In genomic region chr10:124949543-124949942, GRCh38 we compare ENCODE assay signal across 22 cellular contexts. TPM values are rescaled to one million over a fixed set of nuclear protein-coding genes. Genes with fewer than 3 reads are reported as not detected.
A peak's percentile ranks its signal among the peaks of the same experiment; 100 is the strongest.
DNase-seq lines count a peak whose midpoint lies in the region; ATAC-seq and TF ChIP-seq lines count a peak whose summit lies in the region.
"Had no signal": no experiment of that assay in that cellular context is flagged by ENCODE, and none has a peak within 500 bp of the region (broad histone marks: within the 10 kb centered on the region; RNA-seq: fewer than 3 reads in every experiment).

No MANE protein-coding gene starts in this region.

- no peak overlapping the region for H2BK12ac ChIP-seq in trophoblast cell (ENCODE audit: low read length)

- ATAC-seq in RWPE2 (ENCODE audit: low read depth) (0 out of 3 replicates have a peak, but pooled peaks have one; percentile 27), SK-N-SH treated with all-trans-retinoic acid at 6 μM for 48 hours (no peak)
- ATAC-seq: activated CD4-positive, CD25-positive, alpha-beta regulatory T cell treated with anti-CD3 and anti-CD28 coated beads, Interleukin-2, amount 50 U/mL, for 24 hours; activated CD8-positive, alpha-beta memory T cell treated with anti-CD3 and anti-CD28 coated beads, Interleukin-2, amount 10 ng/mL, durations not matched to agents 7 days and 5 days; activated T-cell treated with anti-CD3 and anti-CD28 coated beads, Interleukin-2, amount 50 U/mL, for 4 hours; left lung had no signal

- no peak overlapping the region for H4K12ac ChIP-seq in trophoblast cell (ENCODE audit: low read depth, low read length)

- H3K4me2 ChIP-seq in trophoblast cell (ENCODE audit: low read length) = no peak overlapping the region

- no peak overlapping the region for H3K4ac ChIP-seq in trophoblast cell (ENCODE audit: low read depth, low read length)

- H3K14ac ChIP-seq in trophoblast cell (ENCODE audit: low read length) = no peak overlapping the region

- H4K8ac ChIP-seq in trophoblast cell (ENCODE audit: low read depth, low read length) = no peak overlapping the region

- no peaks in the 10 kb centered on the region for H3K79me1 ChIP-seq in trophoblast cell (ENCODE audit: low read length)

- no peak overlapping the region for H3K23ac ChIP-seq in trophoblast cell (ENCODE audit: low read length)

- H3K79me2 ChIP-seq in trophoblast cell (ENCODE audit: control insufficient read depth, insufficient read depth, low read length, poor library complexity) = peaks cover 7% of the 10 kb centered on the region

- H2AK5ac ChIP-seq in trophoblast cell (ENCODE audit: low read length) = no peak overlapping the region

- TF ChIP-seq CTCF in RWPE2 (IDR thresholded peaks at IDR 0.05; ENCODE audit: poor library complexity, severe bottlenecking) = no peak
- TF ChIP-seq CTCF in fibroblast of mammary gland (conservative IDR thresholded peaks at IDR 0.05; ENCODE audit: control insufficient read depth, insufficient read depth, low read depth, low read length) = no peak

- H2AFZ ChIP-seq in trophoblast cell (ENCODE audit: insufficient read depth, low read length, poor library complexity) = no peak overlapping the region

- H3K27me3 ChIP-seq in RWPE2 (ENCODE audit: insufficient read depth, poor library complexity, severe bottlenecking) = no peaks in the 10 kb centered on the region
- no peaks in the 10 kb centered on the region for H3K27me3 ChIP-seq in trophoblast cell (ENCODE audit: insufficient read depth, low read length)
- H3K27me3 ChIP-seq: dorsolateral prefrontal cortex, left lung, tibial nerve had no signal

- no peak overlapping the region for H2BK120ac ChIP-seq in trophoblast cell (ENCODE audit: insufficient read depth, low read length, poor library complexity)

- H3K36me3 ChIP-seq in RWPE2 (ENCODE audit: low read depth) = peaks cover 22% of the 10 kb centered on the region
- peaks cover 0 to 11% of the 10 kb centered on the region in 2 experiments for H3K36me3 ChIP-seq in trophoblast cell (ENCODE audit: control insufficient read depth in 1 of 2, insufficient read depth in 2 of 2, low read length in 2 of 2)
- H3K36me3 ChIP-seq: left lung had no signal

- H3K9ac ChIP-seq in trophoblast cell (ENCODE audit: low read length) = no peak overlapping the region

- H3K27ac ChIP-seq in RWPE2 (ENCODE audit: poor library complexity, severe bottlenecking) (no peak overlapping the region), trophoblast cell (ENCODE audit: low read depth, low read length) (no peak overlapping the region)
- H3K27ac ChIP-seq: dorsolateral prefrontal cortex, left lung, SK-N-MC, tibial nerve had no signal

- no peak overlapping the region for H3K18ac ChIP-seq in trophoblast cell (ENCODE audit: low read length)

- H3K4me3 ChIP-seq in RWPE2 (ENCODE audit: severe bottlenecking) (no peak overlapping the region), fibroblast of mammary gland (ENCODE audit: control insufficient read depth, low read depth, low read length) (no peak overlapping the region), trophoblast cell (ENCODE audit: low read depth, low read length) (no peak overlapping the region)
- H3K4me3 ChIP-seq: dorsolateral prefrontal cortex, left lung, SK-N-MC, tibial nerve had no signal

- H4K91ac ChIP-seq in trophoblast cell (ENCODE audit: low read depth, low read length) = no peak overlapping the region

- peak; percentile 14 for DNase-seq in EH (ENCODE audit: low read depth)
- no peak for DNase-seq in RWPE2 (ENCODE audit: low spot score)
- peak; percentile 48 for DNase-seq in fibroblast of mammary gland (ENCODE audit: low read depth)
- DNase-seq in trophoblast cell = peak; percentile 47 to 79
- DNase-seq in DMS 273 treated with DMSO at 0.1 percent for 48 hours (lab: John Stamatoyannopoulos, UW) = no peak
- no peak for DNase-seq in NCI-H82 (lab: John Stamatoyannopoulos, UW)
- DNase-seq: activated CD4-positive, alpha-beta T cell treated with anti-CD3 and anti-CD28 coated beads, Interleukin-2, amount 50 U/mL, for 4 hours; activated CD8-positive, alpha-beta memory T cell treated with anti-CD3 and anti-CD28 coated beads, Interleukin-2, amount 10 ng/mL, durations not matched to agents 7 days and 5 days; activated gamma-delta T cell; activated T-cell treated with anti-CD3 and anti-CD28 coated beads, Interleukin-2, amount 50 U/mL, for 4 hours; dorsolateral prefrontal cortex; glutamatergic neuron; left lung; NCI-H1048; NCI-H1694 treated with DMSO at 0.1 percent for 48 hours; NCI-H446 treated with DMSO at 0.1 percent for 48 hours; stimulated activated CD4-positive, alpha-beta T cell treated with anti-CD3 and anti-CD28 coated beads, Interleukin-4, amount 100 ng/mL, for 24 hours had no signal

- peaks cover 2% of the 10 kb centered on the region for H3K9me3 ChIP-seq in RWPE2 (ENCODE audit: severe bottlenecking)
- H3K9me3 ChIP-seq in trophoblast cell (ENCODE audit: insufficient read depth, low read depth, low read length) = no peaks in the 10 kb centered on the region
- H3K9me3 ChIP-seq: Caco-2, left lung, tibial nerve had no signal

- H2BK5ac ChIP-seq in trophoblast cell (ENCODE audit: low read depth, low read length, poor library complexity) = no peak overlapping the region

- WGBS in trophoblast cell (ENCODE audit: extremely low coverage, insufficient coverage, insufficient read length) = no CpG with 5 or more reads among the region's 5 CpGs

- peaks cover 5% of the 10 kb centered on the region for H3K4me1 ChIP-seq in RWPE2 (ENCODE audit: insufficient read depth, poor library complexity, severe bottlenecking)
- H3K4me1 ChIP-seq in trophoblast cell (ENCODE audit: control insufficient read depth in 1 of 2, insufficient read depth in 2 of 2, low read length in 2 of 2) = peaks cover 2% of the 10 kb centered on the region in 2 experiments

TF ChIP-seq in SK-N-SH treated with all-trans-retinoic acid at 6 μM for 48 hours, 23 proteins besides CTCF, POLR2A, EP300 and RAD21:
- TF ChIP-seq GLIS3 (CRISPR knock-in tag; IDR thresholded peaks at IDR 0.05) (no peak), PPARA (CRISPR knock-in tag; IDR thresholded peaks at IDR 0.05; ENCODE audit: borderline replicate concordance) (no peak)

RNA-seq across cellular contexts. Expression of gene ZRANB1, which starts 7.6 kb away (rescaled TPM):
- 20.8 and 21.3 TPM in 2 replicates for polyA plus RNA-seq in trophoblast cell (2013)

Comparison
In these comparisons a context has a peak if more than half of its experiments do, and no peak if none do; other contexts are left out.
1. DNase-seq: peak in EH (single experiment), fibroblast of mammary gland (single experiment) and trophoblast cell (2 of 2); none in RWPE2 (single experiment), DMS 273 treated with DMSO at 0.1 percent for 48 hours (single experiment) and NCI-H82 (single experiment).